Comparison of ENCODE assay signal across 8 cellular contexts in the genomic region with DNA sequence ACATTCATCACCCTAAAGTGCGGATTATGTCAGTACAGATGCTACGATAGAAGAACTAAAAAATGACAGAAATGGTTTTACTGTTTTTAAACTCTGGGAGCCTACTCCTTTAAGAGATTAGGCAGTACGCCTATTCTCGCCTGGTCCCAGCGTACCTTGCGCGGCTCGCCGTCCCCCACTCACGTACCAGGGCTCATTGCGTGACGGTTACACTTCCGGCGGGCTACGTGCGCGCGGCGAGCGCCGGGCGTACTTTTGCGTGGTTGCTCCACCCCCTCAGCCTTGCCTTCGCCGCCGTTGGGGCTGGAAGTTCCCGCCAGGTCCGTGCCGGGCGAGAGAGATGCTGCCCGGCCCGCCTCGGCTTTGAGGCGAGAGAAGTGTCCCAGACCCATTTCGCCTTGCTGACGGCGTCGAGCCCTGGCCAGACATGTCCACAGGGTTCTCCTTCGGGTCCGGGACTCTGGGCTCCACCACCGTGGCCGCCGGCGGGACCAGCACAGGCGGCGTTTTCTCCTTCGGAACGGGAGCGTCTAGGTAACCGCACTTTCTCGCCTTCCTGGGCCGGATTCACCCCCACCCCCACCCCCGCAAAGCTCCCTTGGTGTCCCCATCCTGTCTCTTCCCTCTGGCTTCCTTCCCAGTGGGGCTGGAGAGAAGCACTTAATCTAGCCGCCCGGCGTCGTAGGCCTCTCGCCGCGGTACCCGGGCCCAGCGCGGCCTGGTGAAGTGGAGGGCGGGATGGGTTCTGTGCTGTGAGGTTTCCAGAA. TPM values are rescaled to one million over a fixed set of nuclear protein-coding genes. Genes with fewer than 3 reads are reported as not detected.
A peak's percentile ranks its signal among the peaks of the same experiment; 100 is the strongest.
DNase-seq lines count a peak whose midpoint lies in the region; ATAC-seq and TF ChIP-seq lines count a peak whose summit lies in the region.

A gene with protein sequence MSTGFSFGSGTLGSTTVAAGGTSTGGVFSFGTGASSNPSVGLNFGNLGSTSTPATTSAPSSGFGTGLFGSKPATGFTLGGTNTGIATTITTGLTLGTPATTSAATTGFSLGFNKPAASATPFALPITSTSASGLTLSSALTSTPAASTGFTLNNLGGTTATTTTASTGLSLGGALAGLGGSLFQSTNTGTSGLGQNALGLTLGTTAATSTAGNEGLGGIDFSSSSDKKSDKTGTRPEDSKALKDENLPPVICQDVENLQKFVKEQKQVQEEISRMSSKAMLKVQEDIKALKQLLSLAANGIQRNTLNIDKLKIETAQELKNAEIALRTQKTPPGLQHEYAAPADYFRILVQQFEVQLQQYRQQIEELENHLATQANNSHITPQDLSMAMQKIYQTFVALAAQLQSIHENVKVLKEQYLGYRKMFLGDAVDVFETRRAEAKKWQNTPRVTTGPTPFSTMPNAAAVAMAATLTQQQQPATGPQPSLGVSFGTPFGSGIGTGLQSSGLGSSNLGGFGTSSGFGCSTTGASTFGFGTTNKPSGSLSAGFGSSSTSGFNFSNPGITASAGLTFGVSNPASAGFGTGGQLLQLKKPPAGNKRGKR (plus strand): TSS at position 279 of the 767 bp plus-strand sequence. CDS start 149 bp downstream, at position 428.

- H3K9ac ChIP-seq in PC-3 (ENCODE audit: low read length): peak within 1 kb of the TSS; percentile 87

- POLR2A ChIA-PET in PC-3 (lab: Charles Lee; ENCODE audit: unreplicated experiment): no interaction called here

- H3K4me1 ChIP-seq in PC-3 (ENCODE audit: insufficient read depth, low read length) (peaks cover 11% of the 10 kb centered on the region; the same call in 1 of the 2 replicates), mononuclear cell (ENCODE audit: insufficient read depth, low read length) (peaks cover 50% of the 10 kb centered on the region)

- H2AFZ ChIP-seq in PC-3 (ENCODE audit: low read length): peak within 1 kb of the TSS; percentile 98

- intact Hi-C loops in PC-3 (cut with micrococcal nuclease): loop anchor here (2.0 kb wide), 1 partner anchor 49 kb away; no protein-coding TSS in a partner anchor

- no peaks in the 10 kb centered on the region for H3K9me2 ChIP-seq in PC-3 (replicated peaks; ENCODE audit: low read length)

- peak within 1 kb of the TSS; percentile 89 for H3K4me3 ChIP-seq in PC-3 (ENCODE audit: low read length)
- peak within 1 kb of the TSS; percentile 83 for H3K4me3 ChIP-seq in epithelial cell of esophagus (ENCODE audit: low read length)
- peak within 1 kb of the TSS; percentile 85 for H3K4me3 ChIP-seq in mononuclear cell (ENCODE audit: low read length)

- no peaks in the 10 kb centered on the region for H3K9me3 ChIP-seq in PC-3 (ENCODE audit: low read length)
- H3K9me3 ChIP-seq in mononuclear cell (ENCODE audit: low read depth, low read length): no peaks in the 10 kb centered on the region

- ATAC-seq in GM21576 (IDR thresholded peaks at IDR 0.05; ENCODE audit: unreplicated experiment) (peak; percentile 98), PC-3 (peak; percentile 99)

- no peaks in the 10 kb centered on the region for H3F3A ChIP-seq in PC-3 (ENCODE audit: low read length, unreplicated experiment)

- H3K27ac ChIP-seq in PC-3 (ENCODE audit: low read length): peak within 1 kb of the TSS; percentile 45

- CTCF ChIA-PET in PC-3 (lab: Charles Lee): no interaction called here

- H3K4me2 ChIP-seq in PC-3 (ENCODE audit: low read length): peak within 1 kb of the TSS; percentile 85

- H3K36me3 ChIP-seq in PC-3 (ENCODE audit: low read depth, low read length): peaks cover 7% of the 10 kb centered on the region

- TF ChIP-seq CTCF in PC-3 (conservative IDR thresholded peaks at IDR 0.05; ENCODE audit: low read depth, low read length) (no peak), epithelial cell of esophagus (IDR thresholded peaks at IDR 0.05; ENCODE audit: insufficient read depth, low read depth, low read length, missing control alignments) (no peak)

- no peak for TF ChIP-seq EP300 in Ishikawa (IDR thresholded peaks at IDR 0.05; ENCODE audit: borderline replicate concordance)

- peaks cover 50% of the 10 kb centered on the region for H3K79me2 ChIP-seq in PC-3 (ENCODE audit: low read length)

- H3K27me3 ChIP-seq in PC-3 (ENCODE audit: low read length) (no peaks in the 10 kb centered on the region), mononuclear cell (ENCODE audit: insufficient read depth, low read length) (peaks cover 12% of the 10 kb centered on the region)

- peaks cover 11% of the 10 kb centered on the region; the same call in 1 of the 2 replicates for H4K20me1 ChIP-seq in PC-3 (ENCODE audit: low read length)

- no peak for TF ChIP-seq RAD21 in Ishikawa (IDR thresholded peaks at IDR 0.05; ENCODE audit: low read depth)

- no TSS peak for BruUV-seq in PC-3 (replicated peaks; lab: Mats Ljungman, UMichigan)

- DNase-seq in DMS114 treated with DMSO at 0.1 percent for 48 hours (lab: John Stamatoyannopoulos, UW; ENCODE audit: unreplicated experiment) (peak; percentile 73), PC-3 (peak; percentile 94), activated T-cell treated with anti-CD3 and anti-CD28 coated beads for 48 hours (ENCODE audit: low read depth) (peak; percentile 91), epithelial cell of esophagus (ENCODE audit: low read depth) (peak; percentile 97)
- DNase-seq in stimulated activated CD8-positive, alpha-beta memory T cell treated with anti-CD3 and anti-CD28 coated beads, Interleukin-4, amount 100 ng/mL, for 1 hour (ENCODE audit: low read depth in 2 of 2, low spot score in 1 of 2): peak; percentile 81 to 87

TF ChIP-seq in Ishikawa, 13 proteins besides CTCF, POLR2A, EP300 and RAD21:
- TF ChIP-seq FOXM1 (IDR thresholded peaks at IDR 0.05; ENCODE audit: borderline replicate concordance, low read depth): no peak
- 0 out of 2 replicates have a peak, but pooled peaks have one; percentile 21 for TF ChIP-seq TEAD4 (IDR thresholded peaks at IDR 0.05)
- no peak for TF ChIP-seq ZBTB7A (IDR thresholded peaks at IDR 0.05; ENCODE audit: low read depth)
- TF ChIP-seq CEBPB (IDR thresholded peaks at IDR 0.05): no peak
- 0 out of 2 replicates have a peak, but pooled peaks have one; percentile 3 for TF ChIP-seq NFIC (IDR thresholded peaks at IDR 0.05)
- TF ChIP-seq EGR1 (IDR thresholded peaks at IDR 0.05): no peak
- no peak for TF ChIP-seq USF1 (IDR thresholded peaks at IDR 0.05)
- no peak for TF ChIP-seq YY1 (IDR thresholded peaks at IDR 0.05; ENCODE audit: low read depth)
- no peak; the same call in 1 of the 2 replicates for TF ChIP-seq TCF12 (IDR thresholded peaks at IDR 0.05; ENCODE audit: low read depth)
- TF ChIP-seq, protein P1, sequence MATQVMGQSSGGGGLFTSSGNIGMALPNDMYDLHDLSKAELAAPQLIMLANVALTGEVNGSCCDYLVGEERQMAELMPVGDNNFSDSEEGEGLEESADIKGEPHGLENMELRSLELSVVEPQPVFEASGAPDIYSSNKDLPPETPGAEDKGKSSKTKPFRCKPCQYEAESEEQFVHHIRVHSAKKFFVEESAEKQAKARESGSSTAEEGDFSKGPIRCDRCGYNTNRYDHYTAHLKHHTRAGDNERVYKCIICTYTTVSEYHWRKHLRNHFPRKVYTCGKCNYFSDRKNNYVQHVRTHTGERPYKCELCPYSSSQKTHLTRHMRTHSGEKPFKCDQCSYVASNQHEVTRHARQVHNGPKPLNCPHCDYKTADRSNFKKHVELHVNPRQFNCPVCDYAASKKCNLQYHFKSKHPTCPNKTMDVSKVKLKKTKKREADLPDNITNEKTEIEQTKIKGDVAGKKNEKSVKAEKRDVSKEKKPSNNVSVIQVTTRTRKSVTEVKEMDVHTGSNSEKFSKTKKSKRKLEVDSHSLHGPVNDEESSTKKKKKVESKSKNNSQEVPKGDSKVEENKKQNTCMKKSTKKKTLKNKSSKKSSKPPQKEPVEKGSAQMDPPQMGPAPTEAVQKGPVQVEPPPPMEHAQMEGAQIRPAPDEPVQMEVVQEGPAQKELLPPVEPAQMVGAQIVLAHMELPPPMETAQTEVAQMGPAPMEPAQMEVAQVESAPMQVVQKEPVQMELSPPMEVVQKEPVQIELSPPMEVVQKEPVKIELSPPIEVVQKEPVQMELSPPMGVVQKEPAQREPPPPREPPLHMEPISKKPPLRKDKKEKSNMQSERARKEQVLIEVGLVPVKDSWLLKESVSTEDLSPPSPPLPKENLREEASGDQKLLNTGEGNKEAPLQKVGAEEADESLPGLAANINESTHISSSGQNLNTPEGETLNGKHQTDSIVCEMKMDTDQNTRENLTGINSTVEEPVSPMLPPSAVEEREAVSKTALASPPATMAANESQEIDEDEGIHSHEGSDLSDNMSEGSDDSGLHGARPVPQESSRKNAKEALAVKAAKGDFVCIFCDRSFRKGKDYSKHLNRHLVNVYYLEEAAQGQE (IDR thresholded peaks at IDR 0.05; ENCODE audit: low read depth): no peak
- TF ChIP-seq, protein P2, sequence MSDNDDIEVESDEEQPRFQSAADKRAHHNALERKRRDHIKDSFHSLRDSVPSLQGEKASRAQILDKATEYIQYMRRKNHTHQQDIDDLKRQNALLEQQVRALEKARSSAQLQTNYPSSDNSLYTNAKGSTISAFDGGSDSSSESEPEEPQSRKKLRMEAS (IDR thresholded peaks at IDR 0.05): peak; percentile 81
- peak; percentile 54; the same call in 1 of the 2 replicates for TF ChIP-seq CREB1 (IDR thresholded peaks at IDR 0.05; ENCODE audit: low read depth)
- TF ChIP-seq TAF1 (IDR thresholded peaks at IDR 0.05; ENCODE audit: low read depth): peak; percentile 76

RNA-seq across cellular contexts. Expression of the gene that starts here (rescaled TPM):
- 46.1 and 63.8 TPM in 2 replicates for total RNA-seq in PC-3 (2014; rRNA removed)
- 80.7 TPM for total RNA-seq in mononuclear cell

Comparison
In these comparisons a context has a peak if more than half of its experiments do, and no peak if none do; other contexts are left out.
1. Peak in every context shown above with its lines: DNase-seq, ATAC-seq, H3K4me3 ChIP-seq and H3K27ac ChIP-seq.